8 cellular contexts compared by ENCODE assay signal in genomic region chr12:57069522-57069921, GRCh38. TPM values are rescaled to one million over a fixed set of nuclear protein-coding genes. Genes with fewer than 3 reads are reported as not detected.
DNase-seq lines count a peak whose midpoint lies in the region; ATAC-seq and TF ChIP-seq lines count a peak whose summit lies in the region.

No MANE protein-coding gene starts in this region.

- H4K91ac ChIP-seq in IMR-90 (ENCODE audit: insufficient read depth, low read depth, low read length), result peak overlapping the region; percentile 57; the same call in 1 of the 2 replicates

- no peak overlapping the region for H3K23ac ChIP-seq in IMR-90 (ENCODE audit: low read depth, low read length)

- 16% methylated on average over 2 of the region's 3 CpGs; no CpG with 5 or more reads in 1 of the 2 experiments for WGBS in IMR-90 (ENCODE audit: extremely low coverage in 2 of 2, insufficient read length in 1 of 2), 2 experiments

- TF ChIP-seq RAD21 in IMR-90 (IDR thresholded peaks at IDR 0.05; ENCODE audit: low read length), result peak; percentile 96

- H3K9me3 ChIP-seq in IMR-90 (ENCODE audit: control insufficient read depth, insufficient read depth, low read length) (no peaks in the 10 kb centered on the region), Peyer's patch (no peaks in the 10 kb centered on the region)

- H2BK20ac ChIP-seq in IMR-90 (ENCODE audit: low read depth, low read length), result peak overlapping the region; percentile 56; the same call in 1 of the 2 replicates

- H3K27me3 ChIP-seq in IMR-90 (ENCODE audit: control insufficient read depth, insufficient read depth, low read length), result no peaks in the 10 kb centered on the region
- no peaks in the 10 kb centered on the region for H3K27me3 ChIP-seq in Peyer's patch

- no peak overlapping the region for H3K56ac ChIP-seq in IMR-90 (ENCODE audit: extremely low read depth, insufficient read depth, low read length)

- peak overlapping the region; percentile 53 for H2AFZ ChIP-seq in IMR-90 (replicated peaks; ENCODE audit: low read length, poor library complexity)

- DNase-seq in Daoy (ENCODE audit: low read depth), result peak; percentile 62
- peak; percentile 87 for DNase-seq in IMR-90
- DNase-seq in Peyer's patch, result peak in 2 of 3 donors; percentile 70 to 85
- DNase-seq in activated naive CD8-positive, alpha-beta T cell treated with anti-CD3 and anti-CD28 coated beads for 36 hours, result peak; percentile 44
- DNase-seq in glomerular visceral epithelial cell (ENCODE audit: extremely low spot score), result peak; percentile 68
- no peak for DNase-seq in osteocyte (ENCODE audit: extremely low spot score, unreplicated experiment)
- no peak for DNase-seq in DMS79 (lab: John Stamatoyannopoulos, UW)

- dilution Hi-C loops in IMR-90 (cut with HindIII; ENCODE audit: low sequenced_read_pairs, unreplicated experiment), result no loop called here

- peak overlapping the region; percentile 20 for H2BK5ac ChIP-seq in IMR-90 (ENCODE audit: low read depth, low read length, poor library complexity, severe bottlenecking)

- peak overlapping the region; percentile 90 for H3K27ac Mint-ChIP-seq in activated naive CD8-positive, alpha-beta T cell treated with anti-CD3 and anti-CD28 coated beads for 36 hours
- peak overlapping the region; percentile 90 for H3K27ac Mint-ChIP-seq in osteocyte (ENCODE audit: unreplicated experiment)

- TF ChIP-seq POLR2A in IMR-90 (IDR thresholded peaks at IDR 0.05; ENCODE audit: low read depth, low read length) (no peak; the same call in 1 of the 2 replicates), Peyer's patch (IDR thresholded peaks at IDR 0.05) (no peak)

- H3K4me1 Mint-ChIP-seq in activated naive CD8-positive, alpha-beta T cell treated with anti-CD3 and anti-CD28 coated beads for 36 hours, result peaks cover 71% of the 10 kb centered on the region
- peaks cover 7% of the 10 kb centered on the region for H3K4me1 Mint-ChIP-seq in osteocyte (ENCODE audit: unreplicated experiment)

- H2AK9ac ChIP-seq in IMR-90 (replicated peaks; ENCODE audit: low read depth, low read length, poor library complexity), result peak overlapping the region; percentile 45

- peak overlapping the region; percentile 38; the same call in 1 of the 2 replicates for H3K18ac ChIP-seq in IMR-90 (ENCODE audit: low read depth, low read length)

- H2BK15ac ChIP-seq in IMR-90 (ENCODE audit: low read depth, low read length), result no peak overlapping the region; the same call in 2 of the 3 replicates

- H3K4ac ChIP-seq in IMR-90 (ENCODE audit: low read depth, low read length), result peak overlapping the region; percentile 66

- peaks cover 5 to 11% of the 10 kb centered on the region in 2 experiments; a peak in 2 of 4 replicates for H3K79me1 ChIP-seq in IMR-90 (ENCODE audit: low read depth in 1 of 2, low read length in 2 of 2)

- TF ChIP-seq CTCF in IMR-90 (conservative IDR thresholded peaks at IDR 0.05; ENCODE audit: low read depth, low read length) (peak; percentile 91), Peyer's patch (IDR thresholded peaks at IDR 0.05) (peak; percentile 79 to 97 (median 96)), osteocyte (IDR thresholded peaks at IDR 0.05) (peak; percentile 90)

- H3K9me1 ChIP-seq in IMR-90 (ENCODE audit: insufficient read depth, low read length), result no peaks in the 10 kb centered on the region

- peak; percentile 68 for ATAC-seq in GM21515 (IDR thresholded peaks at IDR 0.05; ENCODE audit: unreplicated experiment)
- ATAC-seq in IMR-90 (ENCODE audit: low read depth), result peak; percentile 99

- H3K4me1 ChIP-seq in IMR-90 (ENCODE audit: control insufficient read depth, insufficient read depth, low read length), result peaks cover 3% of the 10 kb centered on the region
- peaks cover 0 to 4% (median 2%) of the 10 kb centered on the region in 4 donors for H3K4me1 ChIP-seq in Peyer's patch

- no peaks in the 10 kb centered on the region for H4K20me1 ChIP-seq in IMR-90 (ENCODE audit: insufficient read depth, low read length)

- no peak overlapping the region for H3K4me2 ChIP-seq in IMR-90 (ENCODE audit: low read depth, low read length)

- H3K4me3 ChIP-seq in IMR-90 (ENCODE audit: insufficient read depth, low read depth, low read length) (no peak overlapping the region), Peyer's patch (no peak overlapping the region)

- in situ Hi-C loops in IMR-90 (cut with MboI; ENCODE audit: low sequenced_read_pairs), result loop anchor here (5.0 to 10.0 kb wide), 3 partner anchors 43 to 315 kb away; partner anchors contain the start of genes PRIM1 and STAT6

- H2AK5ac ChIP-seq in IMR-90 (ENCODE audit: low read depth, low read length), result no peak overlapping the region

- BruUV-seq in IMR-90 (replicated peaks; lab: Mats Ljungman, UMichigan), result no TSS peak

- H3K4me3 Mint-ChIP-seq in activated naive CD8-positive, alpha-beta T cell treated with anti-CD3 and anti-CD28 coated beads for 36 hours, result peak overlapping the region; percentile 69
- H3K4me3 Mint-ChIP-seq in osteocyte (ENCODE audit: unreplicated experiment), result no peak overlapping the region

- intact Hi-C loops in IMR-90 (cut with micrococcal nuclease), result loop anchor here (1.0 to 5.0 kb wide), 5 partner anchors 24 to 168 kb away; a partner anchor contains a TSS

- H3K27ac ChIP-seq in IMR-90 (ENCODE audit: insufficient read depth, low read length) (peak overlapping the region; percentile 70), Peyer's patch (peak overlapping the region; percentile 30 to 67 (median 40))

- peak overlapping the region in 1 of 2 experiments; percentile 27; a peak in 1 of 4 replicates for H4K8ac ChIP-seq in IMR-90 (ENCODE audit: low read depth in 2 of 2, low read length in 2 of 2)

- peaks cover 67% of the 10 kb centered on the region for H3K36me3 Mint-ChIP-seq in activated naive CD8-positive, alpha-beta T cell treated with anti-CD3 and anti-CD28 coated beads for 36 hours
- H3K36me3 Mint-ChIP-seq in osteocyte (ENCODE audit: unreplicated experiment), result peaks cover 8% of the 10 kb centered on the region

- peak overlapping the region; percentile 72 for H3K14ac ChIP-seq in IMR-90 (replicated peaks; ENCODE audit: low read depth, low read length)

- H2BK120ac ChIP-seq in IMR-90 (ENCODE audit: low read depth, low read length), result peak overlapping the region; percentile 38; the same call in 1 of the 2 replicates

- H3K27me3 Mint-ChIP-seq in activated naive CD8-positive, alpha-beta T cell treated with anti-CD3 and anti-CD28 coated beads for 36 hours, result no peaks in the 10 kb centered on the region
- no peaks in the 10 kb centered on the region for H3K27me3 Mint-ChIP-seq in osteocyte (ENCODE audit: unreplicated experiment)

- H4K5ac ChIP-seq in IMR-90 (ENCODE audit: low read depth, low read length), result peak overlapping the region; percentile 32

- POLR2A ChIA-PET in IMR-90 (lab: Charles Lee; ENCODE audit: unreplicated experiment), result interaction anchor here (1.3 kb wide), 1 partner anchor 42 kb away, joined by 12 read pairs; the partner anchor contains the start of gene STAT6

- H3K36me3 ChIP-seq in IMR-90 (ENCODE audit: control insufficient read depth, insufficient read depth, low read length), result peaks cover 2% of the 10 kb centered on the region
- no peaks in the 10 kb centered on the region for H3K36me3 ChIP-seq in Peyer's patch

- peak overlapping the region; percentile 47 for H3K9ac ChIP-seq in IMR-90 (ENCODE audit: low read depth, low read length)

- CTCF ChIA-PET in IMR-90 (lab: Yijun Ruan, JAX), result interaction anchor here (0.7 to 1.5 kb wide), 11 partner anchors 9 to 106 kb away, joined by 3 to 24 read pairs (median 4); partner anchors contain the start of genes NEMP1 and STAT6

- peaks cover 6% of the 10 kb centered on the region for H3K9me3 Mint-ChIP-seq in activated naive CD8-positive, alpha-beta T cell treated with anti-CD3 and anti-CD28 coated beads for 36 hours
- no peaks in the 10 kb centered on the region for H3K9me3 Mint-ChIP-seq in osteocyte (ENCODE audit: unreplicated experiment)

RNA-seq across cellular contexts. Expression of gene NEMP1, which starts 9.1 kb away (rescaled TPM):
- 26.1 and 34.1 TPM in 2 replicates for total RNA-seq in Daoy (2014; rRNA removed; shearing (Covaris generic))
- total RNA-seq in IMR-90 (2012; rRNA removed) (10.9 and 14.7 TPM in 2 replicates), Peyer's patch (10 to 100 TPM in 1 of 4 donors, 1 to 10 TPM in 3; 4.6 to 11.6 (median 5.7) TPM), osteocyte (12.1 and 14.5 TPM in 2 replicates)
- 7.2 and 8.9 TPM in 2 replicates for polyA plus RNA-seq in IMR-90 (2012; rRNA removed)
- 1.2 and 2.3 TPM in 2 replicates for polyA plus RNA-seq in IMR-90 (2012; cell fraction: cytosol; rRNA removed)
- 3.6 and 28.5 TPM in 2 replicates for polyA plus RNA-seq in IMR-90 (2012; cell fraction: nucleus; rRNA removed; ENCODE audit: low replicate concordance)
- 10 to 100 TPM; 50.5 to 51.2 TPM for total RNA-seq in activated naive CD8-positive, alpha-beta T cell treated with anti-CD3 and anti-CD28 coated beads for 36 hours

RNA-seq across cellular contexts. Expression of gene NAB2, which starts 19.4 kb away (rescaled TPM):
- total RNA-seq in Daoy (2014; rRNA removed; shearing (Covaris generic)), result 39.4 and 47.5 TPM in 2 replicates
- total RNA-seq in IMR-90 (2012; rRNA removed) (68.3 and 68.8 TPM in 2 replicates), Peyer's patch (10 to 100 TPM in 2 of 4 donors, 1 to 10 TPM in 2; 7.4 to 17.0 (median 10.3) TPM), osteocyte (41.9 and 42.8 TPM in 2 replicates)
- 65.1 and 65.2 TPM in 2 replicates for polyA plus RNA-seq in IMR-90 (2012; rRNA removed)
- 52.2 and 62.3 TPM in 2 replicates for polyA plus RNA-seq in IMR-90 (2012; cell fraction: cytosol; rRNA removed)
- polyA plus RNA-seq in IMR-90 (2012; cell fraction: nucleus; rRNA removed; ENCODE audit: low replicate concordance), result 73.8 and 87.3 TPM in 2 replicates
- 10 to 100 TPM; 47.2 to 48.0 TPM for total RNA-seq in activated naive CD8-positive, alpha-beta T cell treated with anti-CD3 and anti-CD28 coated beads for 36 hours

RNA-seq across cellular contexts. Expression of gene MYO1A, which starts 19.6 kb away (rescaled TPM):
- not detected in 2 replicates for total RNA-seq in Daoy (2014; rRNA removed; shearing (Covaris generic))
- total RNA-seq in IMR-90 (2012; rRNA removed) (under 0.01 TPM in 1 of 2 replicates, not detected in the other), Peyer's patch (1,000 to 10,000 TPM in 1 of 4 donors, 100 to 1,000 TPM in 2, 10 to 100 TPM in 1; 94.1 to 1,001 (median 802) TPM), osteocyte (not detected in 2 replicates)
- polyA plus RNA-seq in IMR-90 (2012; rRNA removed), result not detected in 2 replicates
- polyA plus RNA-seq in IMR-90 (2012; cell fraction: cytosol; rRNA removed), result not detected in 2 replicates
- 0.14 and 0.17 TPM in 2 replicates for polyA plus RNA-seq in IMR-90 (2012; cell fraction: nucleus; rRNA removed; ENCODE audit: low replicate concordance)
- total RNA-seq in activated naive CD8-positive, alpha-beta T cell treated with anti-CD3 and anti-CD28 coated beads for 36 hours, result 1 to 10 TPM; 1.3 to 1.4 TPM

RNA-seq across cellular contexts. Expression of gene STAT6, which starts 41.6 kb away (rescaled TPM):
- 39.1 and 44.4 TPM in 2 replicates for total RNA-seq in Daoy (2014; rRNA removed; shearing (Covaris generic))
- 38.9 and 43.4 TPM in 2 replicates for total RNA-seq in IMR-90 (2012; rRNA removed)
- 88.8 and 96.9 TPM in 2 replicates for polyA plus RNA-seq in IMR-90 (2012; rRNA removed)
- polyA plus RNA-seq in IMR-90 (2012; cell fraction: cytosol; rRNA removed), result 44.8 and 69.4 TPM in 2 replicates
- polyA plus RNA-seq in IMR-90 (2012; cell fraction: nucleus; rRNA removed; ENCODE audit: low replicate concordance), result 334 and 370 TPM in 2 replicates
- 100 to 1,000 TPM; 278 to 416 (median 382) TPM for total RNA-seq in Peyer's patch
- 100 to 1,000 TPM; 256 to 259 TPM for total RNA-seq in activated naive CD8-positive, alpha-beta T cell treated with anti-CD3 and anti-CD28 coated beads for 36 hours
- total RNA-seq in osteocyte, result 154 and 161 TPM in 2 replicates

RNA-seq across cellular contexts. Expression of gene TAC3, which starts 53.2 kb away (rescaled TPM):
- 0.46 TPM in 1 of 2 replicates, not detected in the other for total RNA-seq in Daoy (2014; rRNA removed; shearing (Covaris generic))
- total RNA-seq in IMR-90 (2012; rRNA removed) (not detected in 2 replicates), Peyer's patch (10 to 100 TPM in 1 of 4 donors, 1 to 10 TPM in 2, not detected in 1; 9.6 to 13.8 (median 9.9) TPM), osteocyte (not detected in 2 replicates)
- polyA plus RNA-seq in IMR-90 (2012; rRNA removed), result 0.94 and 1.4 TPM in 2 replicates
- polyA plus RNA-seq in IMR-90 (2012; cell fraction: cytosol; rRNA removed), result 1.6 and 2.0 TPM in 2 replicates
- polyA plus RNA-seq in IMR-90 (2012; cell fraction: nucleus; rRNA removed; ENCODE audit: low replicate concordance), result 0.33 and 1.3 TPM in 2 replicates
- under 1 TPM; 0.31 to 0.32 TPM for total RNA-seq in activated naive CD8-positive, alpha-beta T cell treated with anti-CD3 and anti-CD28 coated beads for 36 hours

Comparison
In these comparisons a context has a peak if more than half of its experiments do, and no peak if none do; other contexts are left out.
1. DNase-seq: peak in Daoy (single experiment), IMR-90 (single experiment), Peyer's patch (2 of 3), activated naive CD8-positive, alpha-beta T cell treated with anti-CD3 and anti-CD28 coated beads for 36 hours (single experiment) and glomerular visceral epithelial cell (single experiment); none in osteocyte (single experiment) and DMS79 (single experiment).
2. RNA of gene MYO1A, which starts 19.6 kb away (total RNA-seq): 94.1 to 1,001 TPM in Peyer's patch; 1.3 to 1.4 TPM in activated naive CD8-positive, alpha-beta T cell treated with anti-CD3 and anti-CD28 coated beads for 36 hours, not detected in Daoy, under 0.01 TPM in IMR-90 and not detected in osteocyte; every median in the first group is over 10 times any median in the second.
3. Peak in every context shown above with its lines, with median percentiles within 50 percentile points of each other: CTCF ChIP-seq.